In the genomic region with DNA sequence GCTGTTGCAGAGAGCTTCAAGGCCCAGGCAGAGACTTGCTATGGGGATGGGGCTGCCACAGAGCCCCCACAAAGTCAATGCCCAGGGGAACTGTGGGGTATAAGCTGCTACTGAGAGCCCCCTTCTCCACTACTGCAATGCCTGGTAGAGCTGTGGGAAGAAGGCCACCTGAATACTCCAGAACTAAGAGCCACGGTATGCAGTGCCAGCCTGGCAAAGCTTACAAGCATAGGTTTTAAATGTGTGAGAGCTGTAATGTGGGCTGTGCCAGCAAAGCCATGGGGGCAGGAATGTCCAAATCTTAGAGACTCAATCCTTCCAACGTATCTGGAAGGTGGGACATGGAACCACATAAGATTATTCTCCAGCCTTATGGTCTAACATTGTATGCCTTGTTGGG, we compare ENCODE assay signal across 4 cellular contexts.
"Had no signal": no experiment of that assay in that cellular context is flagged by ENCODE, and none has a peak within 500 bp of the region (broad histone marks: within the 10 kb centered on the region; RNA-seq: fewer than 3 reads in every experiment).

No MANE protein-coding gene starts in this region.

- H3K4me2 ChIP-seq: GM23338 had no signal

- ATAC-seq: GM23338 had no signal

- H3K4me1 Mint-ChIP-seq: GM23338, H9 had no signal

- H3K4me3 Mint-ChIP-seq: GM23338, H9 had no signal

- H3K27ac Mint-ChIP-seq: GM23338, H9 had no signal

- DNase-seq: H9, HCEC 1CT, IMR-90 had no signal

- H3K4me3 ChIP-seq: GM23338 had no signal

- H2AFZ ChIP-seq: GM23338 had no signal
